Comparison of ENCODE assay signal across 1 cellular context in genomic region chr20:49319204-49319809, GRCh38.
TF ChIP-seq lines count a peak whose summit lies in the region.

No MANE protein-coding gene starts in this region.

TF ChIP-seq in GM23338, 12 proteins besides CTCF, POLR2A, EP300 and RAD21 (continued from another document):
- no peak for TF ChIP-seq REST (IDR thresholded peaks at IDR 0.05; ENCODE audit: unreplicated experiment)
